Comparison of ENCODE assay signal across 10 cellular contexts in the genomic region with DNA sequence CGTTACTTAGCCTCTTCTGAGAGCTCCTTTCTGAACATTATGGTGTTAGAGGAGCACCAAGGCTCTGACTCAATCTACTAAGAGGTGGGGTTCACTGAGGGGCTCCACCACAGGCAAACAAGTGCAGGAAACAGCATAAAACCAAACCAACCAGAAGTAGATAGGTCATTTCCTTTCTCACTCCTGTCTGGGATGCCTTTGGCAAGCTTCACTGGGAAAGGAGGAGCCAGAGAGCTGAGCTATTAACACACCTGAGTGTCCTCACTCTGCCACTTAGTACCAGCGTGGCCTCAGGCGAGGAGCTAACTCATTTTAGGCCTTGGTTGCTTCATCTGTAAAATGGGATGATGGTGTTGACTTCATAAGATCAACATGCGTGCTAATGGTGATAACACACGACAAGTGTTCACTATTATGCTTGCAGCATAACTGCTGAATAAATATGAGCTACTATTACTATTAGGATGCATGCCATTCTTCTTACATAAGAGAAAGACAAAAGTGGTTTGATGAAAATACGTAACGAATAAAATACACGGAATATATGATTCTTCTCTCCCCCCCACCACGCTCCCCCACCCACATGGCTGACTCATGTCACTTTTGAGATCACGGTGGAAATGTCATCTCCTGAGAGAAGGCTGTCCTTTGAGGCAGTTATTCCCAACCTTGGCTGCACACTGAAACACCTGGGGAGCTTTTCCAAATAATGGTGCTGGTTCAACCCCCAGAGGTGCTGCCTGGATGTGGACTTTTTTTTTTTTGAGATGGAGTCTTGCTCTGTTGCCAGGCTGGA.
DNase-seq lines count a peak whose midpoint lies in the region; ATAC-seq and TF ChIP-seq lines count a peak whose summit lies in the region.
"Had no signal": no experiment of that assay in that cellular context is flagged by ENCODE, and none has a peak within 500 bp of the region (broad histone marks: within the 10 kb centered on the region; RNA-seq: fewer than 3 reads in every experiment).

No MANE protein-coding gene starts in this region.

- H3K27me3 Mint-ChIP-seq in T-helper 1 cell treated with Interleukin-12 subunit alpha and Interleukin-12 subunit beta and Interleukin-4 antibody, amounts not matched to agents 30 μg/mL and 1 μg/mL, for 36 hours (ENCODE audit: low read depth): no peaks in the 10 kb centered on the region
- no peaks in the 10 kb centered on the region for H3K27me3 Mint-ChIP-seq in activated CD8-positive, alpha-beta T cell treated with anti-CD3 and anti-CD28 coated beads, Interleukin-2, amount 10 ng/mL, durations not matched to agents 7 days and 5 days (ENCODE audit: low read depth)
- no peaks in the 10 kb centered on the region for H3K27me3 Mint-ChIP-seq in effector memory CD8-positive, alpha-beta T cell
- no peaks in the 10 kb centered on the region for H3K27me3 Mint-ChIP-seq in mesothelial cell of epicardium (ENCODE audit: low read depth)

- peaks cover 16% of the 10 kb centered on the region for H3K4me1 Mint-ChIP-seq in T-helper 1 cell treated with Interleukin-12 subunit alpha and Interleukin-12 subunit beta and Interleukin-4 antibody, amounts not matched to agents 30 μg/mL and 1 μg/mL, for 36 hours (ENCODE audit: low read depth)
- peaks cover 72% of the 10 kb centered on the region for H3K4me1 Mint-ChIP-seq in activated CD8-positive, alpha-beta T cell treated with anti-CD3 and anti-CD28 coated beads, Interleukin-2, amount 10 ng/mL, durations not matched to agents 7 days and 5 days (ENCODE audit: low read depth)
- H3K4me1 Mint-ChIP-seq in effector memory CD8-positive, alpha-beta T cell (ENCODE audit: low read depth in 2 of 2): peaks cover 10 to 34% of the 10 kb centered on the region in 2 donors
- peaks cover 4% of the 10 kb centered on the region for H3K4me1 Mint-ChIP-seq in mesothelial cell of epicardium

- peak overlapping the region; percentile 34 for H3K27ac Mint-ChIP-seq in T-helper 1 cell treated with Interleukin-12 subunit alpha and Interleukin-12 subunit beta and Interleukin-4 antibody, amounts not matched to agents 30 μg/mL and 1 μg/mL, for 36 hours
- H3K27ac Mint-ChIP-seq in activated CD8-positive, alpha-beta T cell treated with anti-CD3 and anti-CD28 coated beads, Interleukin-2, amount 10 ng/mL, durations not matched to agents 7 days and 5 days: peak overlapping the region; percentile 96
- peak overlapping the region; percentile 77 to 83 for H3K27ac Mint-ChIP-seq in effector memory CD8-positive, alpha-beta T cell
- H3K27ac Mint-ChIP-seq in mesothelial cell of epicardium: no peak overlapping the region

- peaks cover 3% of the 10 kb centered on the region for H3K36me3 Mint-ChIP-seq in T-helper 1 cell treated with Interleukin-12 subunit alpha and Interleukin-12 subunit beta and Interleukin-4 antibody, amounts not matched to agents 30 μg/mL and 1 μg/mL, for 36 hours (ENCODE audit: low read depth)
- H3K36me3 Mint-ChIP-seq in activated CD8-positive, alpha-beta T cell treated with anti-CD3 and anti-CD28 coated beads, Interleukin-2, amount 10 ng/mL, durations not matched to agents 7 days and 5 days (ENCODE audit: low read depth): peaks cover 18% of the 10 kb centered on the region
- H3K36me3 Mint-ChIP-seq in effector memory CD8-positive, alpha-beta T cell (ENCODE audit: insufficient read depth): no peaks in the 10 kb centered on the region
- no peaks in the 10 kb centered on the region for H3K36me3 Mint-ChIP-seq in mesothelial cell of epicardium

- no peak for TF ChIP-seq CTCF in mesothelial cell of epicardium (IDR thresholded peaks at IDR 0.05; ENCODE audit: unreplicated experiment)

- no peak for DNase-seq in T-helper 1 cell
- peak; percentile 76 for DNase-seq in activated CD8-positive, alpha-beta T cell treated with anti-CD3 and anti-CD28 coated beads, Interleukin-2, amount 10 ng/mL, durations not matched to agents 7 days and 5 days
- no peak for DNase-seq in effector memory CD8-positive, alpha-beta T cell
- DNase-seq in stimulated activated CD8-positive, alpha-beta memory T cell treated with anti-CD3 and anti-CD28 coated beads, Interleukin-4, amount 100 ng/mL, for 48 hours: peak; percentile 72
- no peak for DNase-seq in NCI-H345 (lab: John Stamatoyannopoulos, UW)
- no peak for DNase-seq in mesothelial cell of epicardium (ENCODE audit: low spot score in 2 of 2, unreplicated experiment in 2 of 2)
- no peak for DNase-seq in MV-4-11 (lab: John Stamatoyannopoulos, UW)

- CTCF ChIA-PET in activated CD8-positive, alpha-beta T cell treated with anti-CD3 and anti-CD28 coated beads, Interleukin-2, amount 10 ng/mL, durations not matched to agents 7 days and 5 days (lab: Charles Lee): interaction anchor here (0.7 to 3.3 kb wide), 13 partner anchors 9 to 290 kb away, joined by 3 to 27 read pairs (median 6); no protein-coding TSS in a partner anchor

- peak; percentile 88 for ATAC-seq in activated CD8-positive, alpha-beta T cell treated with anti-CD3 and anti-CD28 coated beads, Interleukin-2, amount 10 ng/mL, durations not matched to agents 7 days and 5 days
- peak; percentile 89 for ATAC-seq in effector memory CD8-positive, alpha-beta T cell (replicated peaks)
- ATAC-seq: A549, SK-N-SH treated with all-trans-retinoic acid at 6 μM for 48 hours had no signal

- H3K9me3 Mint-ChIP-seq in T-helper 1 cell treated with Interleukin-12 subunit alpha and Interleukin-12 subunit beta and Interleukin-4 antibody, amounts not matched to agents 30 μg/mL and 1 μg/mL, for 36 hours: peaks cover 4% of the 10 kb centered on the region
- peaks cover 6% of the 10 kb centered on the region for H3K9me3 Mint-ChIP-seq in activated CD8-positive, alpha-beta T cell treated with anti-CD3 and anti-CD28 coated beads, Interleukin-2, amount 10 ng/mL, durations not matched to agents 7 days and 5 days (ENCODE audit: insufficient read depth)
- no peaks in the 10 kb centered on the region for H3K9me3 Mint-ChIP-seq in effector memory CD8-positive, alpha-beta T cell
- no peaks in the 10 kb centered on the region for H3K9me3 Mint-ChIP-seq in mesothelial cell of epicardium

- H3K4me3 Mint-ChIP-seq in T-helper 1 cell treated with Interleukin-12 subunit alpha and Interleukin-12 subunit beta and Interleukin-4 antibody, amounts not matched to agents 30 μg/mL and 1 μg/mL, for 36 hours: no peak overlapping the region
- peak overlapping the region; percentile 83 for H3K4me3 Mint-ChIP-seq in activated CD8-positive, alpha-beta T cell treated with anti-CD3 and anti-CD28 coated beads, Interleukin-2, amount 10 ng/mL, durations not matched to agents 7 days and 5 days
- H3K4me3 Mint-ChIP-seq in effector memory CD8-positive, alpha-beta T cell: peak overlapping the region; percentile 24 to 43
- H3K4me3 Mint-ChIP-seq in mesothelial cell of epicardium: no peak overlapping the region

- POLR2A ChIA-PET in activated CD8-positive, alpha-beta T cell treated with anti-CD3 and anti-CD28 coated beads, Interleukin-2, amount 10 ng/mL, durations not matched to agents 7 days and 5 days (lab: Charles Lee): interaction anchor here (0.5 to 3.4 kb wide), 21 partner anchors 9 to 305 kb away, joined by 3 to 39 read pairs (median 3); no protein-coding TSS in a partner anchor

Comparison
In these comparisons a context has a peak if more than half of its experiments do, and no peak if none do; other contexts are left out.
1. H3K4me3 Mint-ChIP-seq: peak in activated CD8-positive, alpha-beta T cell treated with anti-CD3 and anti-CD28 coated beads, Interleukin-2, amount 10 ng/mL, durations not matched to agents 7 days and 5 days (single experiment) and effector memory CD8-positive, alpha-beta T cell (2 of 2); none in T-helper 1 cell treated with Interleukin-12 subunit alpha and Interleukin-12 subunit beta and Interleukin-4 antibody, amounts not matched to agents 30 μg/mL and 1 μg/mL, for 36 hours (single experiment) and mesothelial cell of epicardium (single experiment).
2. DNase-seq: peak in activated CD8-positive, alpha-beta T cell treated with anti-CD3 and anti-CD28 coated beads, Interleukin-2, amount 10 ng/mL, durations not matched to agents 7 days and 5 days (single experiment) and stimulated activated CD8-positive, alpha-beta memory T cell treated with anti-CD3 and anti-CD28 coated beads, Interleukin-4, amount 100 ng/mL, for 48 hours (single experiment); none in T-helper 1 cell (0 of 5), effector memory CD8-positive, alpha-beta T cell (0 of 3), NCI-H345 (single experiment), mesothelial cell of epicardium (0 of 2) and MV-4-11 (single experiment).